ENCODE assay signal across 1 cellular context in the genomic region with DNA sequence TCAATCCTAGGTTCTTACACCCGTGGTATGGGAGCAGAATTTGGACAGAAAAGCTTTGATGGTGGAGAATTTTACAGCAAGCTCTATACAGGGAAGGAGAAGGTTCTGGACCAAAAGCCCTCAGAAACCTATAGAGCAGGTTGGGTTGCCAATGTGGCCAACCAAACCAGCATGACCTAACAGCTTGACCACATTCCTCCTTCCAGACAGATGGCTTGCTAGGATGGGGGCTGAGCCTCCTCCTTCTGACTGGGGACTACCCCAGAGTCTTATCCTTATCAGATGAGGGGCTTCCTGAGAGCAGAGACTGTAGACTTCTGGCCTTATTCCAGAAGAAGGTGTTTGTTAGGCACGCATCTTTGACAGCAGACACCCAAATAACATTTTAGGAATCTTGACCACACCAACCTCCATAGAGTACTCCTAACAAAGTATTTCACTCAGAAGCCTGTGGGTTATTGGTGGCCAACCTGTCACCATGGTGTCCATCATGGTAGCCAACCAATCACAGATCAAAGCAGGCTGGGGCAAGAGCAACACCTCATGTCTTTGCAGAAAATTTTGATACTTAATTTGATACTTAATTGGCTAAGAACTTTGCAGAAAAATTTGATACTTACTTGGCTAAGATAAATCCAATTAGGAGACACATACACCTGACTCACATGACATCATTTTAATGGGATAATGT.
TF ChIP-seq lines count a peak whose summit lies in the region.

No MANE protein-coding gene starts in this region.

TF ChIP-seq in K562, 482 proteins besides CTCF, POLR2A, EP300 and RAD21:
- TF ChIP-seq ZFP36 (IDR thresholded peaks at IDR 0.05; ENCODE audit: low read depth, low read length, partially characterized antibody) = peak; percentile 49
- TF ChIP-seq RFX1 (IDR thresholded peaks at IDR 0.05) = 0 out of 2 replicates have a peak, but pooled peaks have one; percentile 6
- TF ChIP-seq KHSRP (IDR thresholded peaks at IDR 0.05) = no peak
- TF ChIP-seq TFE3 (CRISPR knock-in tag; IDR thresholded peaks at IDR 0.05) = no peak
- TF ChIP-seq ZNF316 (IDR thresholded peaks at IDR 0.05) = no peak
- TF ChIP-seq, protein P1, sequence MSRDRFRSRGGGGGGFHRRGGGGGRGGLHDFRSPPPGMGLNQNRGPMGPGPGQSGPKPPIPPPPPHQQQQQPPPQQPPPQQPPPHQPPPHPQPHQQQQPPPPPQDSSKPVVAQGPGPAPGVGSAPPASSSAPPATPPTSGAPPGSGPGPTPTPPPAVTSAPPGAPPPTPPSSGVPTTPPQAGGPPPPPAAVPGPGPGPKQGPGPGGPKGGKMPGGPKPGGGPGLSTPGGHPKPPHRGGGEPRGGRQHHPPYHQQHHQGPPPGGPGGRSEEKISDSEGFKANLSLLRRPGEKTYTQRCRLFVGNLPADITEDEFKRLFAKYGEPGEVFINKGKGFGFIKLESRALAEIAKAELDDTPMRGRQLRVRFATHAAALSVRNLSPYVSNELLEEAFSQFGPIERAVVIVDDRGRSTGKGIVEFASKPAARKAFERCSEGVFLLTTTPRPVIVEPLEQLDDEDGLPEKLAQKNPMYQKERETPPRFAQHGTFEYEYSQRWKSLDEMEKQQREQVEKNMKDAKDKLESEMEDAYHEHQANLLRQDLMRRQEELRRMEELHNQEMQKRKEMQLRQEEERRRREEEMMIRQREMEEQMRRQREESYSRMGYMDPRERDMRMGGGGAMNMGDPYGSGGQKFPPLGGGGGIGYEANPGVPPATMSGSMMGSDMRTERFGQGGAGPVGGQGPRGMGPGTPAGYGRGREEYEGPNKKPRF (IDR thresholded peaks at IDR 0.05; ENCODE audit: low read depth, low read length) = no peak
- no peak for TF ChIP-seq MED1 (CRISPR knock-in tag; IDR thresholded peaks at IDR 0.05; ENCODE audit: borderline replicate concordance)
- 0 out of 2 replicates have a peak, but pooled peaks have one; percentile 25 for TF ChIP-seq LCOR (CRISPR knock-in tag; IDR thresholded peaks at IDR 0.05)
- peak; percentile 31 for TF ChIP-seq RBM25 (IDR thresholded peaks at IDR 0.05; ENCODE audit: low read depth, low read length, severe bottlenecking)
- TF ChIP-seq, protein P2, sequence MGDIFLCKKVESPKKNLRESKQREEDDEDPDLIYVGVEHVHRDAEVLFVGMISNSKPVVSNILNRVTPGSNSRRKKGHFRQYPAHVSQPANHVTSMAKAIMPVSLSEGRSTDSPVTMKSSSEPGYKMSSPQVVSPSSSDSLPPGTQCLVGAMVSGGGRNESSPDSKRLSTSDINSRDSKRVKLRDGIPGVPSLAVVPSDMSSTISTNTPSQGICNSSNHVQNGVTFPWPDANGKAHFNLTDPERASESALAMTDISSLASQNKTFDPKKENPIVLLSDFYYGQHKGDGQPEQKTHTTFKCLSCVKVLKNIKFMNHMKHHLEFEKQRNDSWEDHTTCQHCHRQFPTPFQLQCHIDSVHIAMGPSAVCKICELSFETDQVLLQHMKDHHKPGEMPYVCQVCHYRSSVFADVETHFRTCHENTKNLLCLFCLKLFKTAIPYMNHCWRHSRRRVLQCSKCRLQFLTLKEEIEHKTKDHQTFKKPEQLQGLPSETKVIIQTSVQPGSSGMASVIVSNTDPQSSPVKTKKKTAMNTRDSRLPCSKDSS (IDR thresholded peaks at IDR 0.05; ENCODE audit: low read depth, partially characterized antibody) = no peak
- TF ChIP-seq PHF8 (IDR thresholded peaks at IDR 0.05; ENCODE audit: borderline replicate concordance, low read length) = no peak
- TF ChIP-seq CHD4 (IDR thresholded peaks at IDR 0.05; ENCODE audit: insufficient read depth, insufficient replicate concordance, low read depth, low read length, poor library complexity, severe bottlenecking) = no peak
- no peak for TF ChIP-seq STAT5B (CRISPR knock-in tag; IDR thresholded peaks at IDR 0.05)
- TF ChIP-seq ADNP (tag; IDR thresholded peaks at IDR 0.05) = no peak
- no peak for TF ChIP-seq ZNF583 (CRISPR knock-in tag; IDR thresholded peaks at IDR 0.05)
- TF ChIP-seq PKNOX1 (IDR thresholded peaks at IDR 0.05) = peak; percentile 85
- TF ChIP-seq ZNF184 (CRISPR knock-in tag; IDR thresholded peaks at IDR 0.05) = no peak
- no peak for TF ChIP-seq NFIX (CRISPR knock-in tag; IDR thresholded peaks at IDR 0.05; ENCODE audit: low read depth)
- TF ChIP-seq XRCC4 (IDR thresholded peaks at IDR 0.05; ENCODE audit: extremely low read depth, insufficient read depth, insufficient read length) = no peak
- peak; percentile 24; the same call in 1 of the 2 replicates for TF ChIP-seq NFIC (IDR thresholded peaks at IDR 0.05)
- peak; percentile 52 for TF ChIP-seq NFYB (IDR thresholded peaks at IDR 0.05; ENCODE audit: extremely low read depth, insufficient read length)
